In the genomic region with DNA sequence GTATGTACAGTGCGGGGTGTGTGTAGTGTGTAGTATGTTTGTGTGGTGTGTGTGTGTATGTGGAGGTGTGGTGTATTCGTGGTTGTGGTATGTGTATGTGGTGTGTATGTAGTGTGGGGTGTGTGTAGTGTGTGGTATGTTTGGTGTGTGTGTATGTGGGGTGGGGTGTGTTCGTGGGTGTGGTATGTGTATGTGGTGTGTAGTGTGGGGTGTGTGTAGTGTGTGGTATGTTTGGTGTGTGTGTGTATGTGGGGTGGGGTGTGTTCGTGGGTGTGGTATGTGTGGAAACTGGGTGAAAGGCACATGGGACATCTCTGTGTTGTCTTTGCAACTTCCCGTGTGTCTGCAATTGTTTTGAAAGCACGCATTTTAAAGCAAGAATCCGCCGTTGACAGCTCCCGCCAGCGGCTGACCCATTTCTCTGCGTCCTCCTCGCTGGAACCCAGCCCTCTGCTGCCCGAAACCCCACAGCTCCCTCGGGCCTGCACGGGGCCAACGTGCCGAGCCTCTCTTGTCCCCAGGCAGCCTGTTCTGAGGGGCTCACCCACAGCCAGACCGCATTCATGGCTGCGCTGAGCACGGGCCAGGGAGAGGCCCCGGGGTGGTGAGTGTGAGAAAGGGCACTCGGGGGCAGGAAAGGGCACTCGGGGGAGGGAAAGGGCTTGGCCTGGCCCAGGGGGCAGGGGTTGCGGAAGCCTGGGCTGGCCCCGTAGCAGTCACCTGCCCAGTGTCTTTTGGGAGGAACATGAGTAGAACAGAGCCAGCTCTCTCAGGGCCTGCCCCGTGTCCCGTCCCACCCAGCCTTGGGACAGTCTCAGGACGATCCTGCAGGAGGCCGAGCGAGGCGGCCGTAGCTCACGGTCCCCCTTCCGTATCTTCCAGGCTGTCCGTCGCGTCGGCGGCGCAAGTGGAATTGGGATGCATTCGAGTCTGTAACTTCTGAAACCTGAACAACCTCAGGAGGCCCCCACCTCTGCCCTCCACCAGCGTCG, we compare ENCODE assay signal across 13 cellular contexts.
DNase-seq lines count a peak whose midpoint lies in the region; ATAC-seq, FAIRE-seq and TF ChIP-seq lines count a peak whose summit lies in the region.
"Had no signal": no experiment of that assay in that cellular context is flagged by ENCODE, and none has a peak within 500 bp of the region (broad histone marks: within the 10 kb centered on the region; RNA-seq: fewer than 3 reads in every experiment).

No MANE protein-coding gene starts in this region.

- H3F3A ChIP-seq in smooth muscle cell (ENCODE audit: low read depth) = no peaks in the 10 kb centered on the region

- H3K9me3 ChIP-seq in endothelial cell of umbilical vein (replicated peaks; ENCODE audit: control insufficient read depth, insufficient read depth, low read length) (no peaks in the 10 kb centered on the region), HepG2 (ENCODE audit: low read length) (no peaks in the 10 kb centered on the region), smooth muscle cell (replicated peaks; ENCODE audit: low read depth) (no peaks in the 10 kb centered on the region)

- H3K4me1 ChIP-seq in endothelial cell of umbilical vein (ENCODE audit: control insufficient read depth, extremely low read depth, insufficient read depth, low read length) (no peaks in the 10 kb centered on the region), HepG2 (ENCODE audit: insufficient read depth, low read length) (peaks cover 9% of the 10 kb centered on the region), smooth muscle cell (ENCODE audit: low read depth) (no peaks in the 10 kb centered on the region)

- intact Hi-C loops in endothelial cell of umbilical vein (cut with micrococcal nuclease) (no loop called here), HepG2 (cut with micrococcal nuclease; ENCODE audit: unreplicated experiment) (no loop called here)

- TF ChIP-seq EP300 in HepG2 (IDR thresholded peaks at IDR 0.05; ENCODE audit: low read depth in 2 of 2, low read length in 2 of 2) = no peak
- no peak for TF ChIP-seq EP300 in HepG2 (CRISPR knock-in tag; IDR thresholded peaks at IDR 0.05; ENCODE audit: borderline replicate concordance)

- H3K79me2 ChIP-seq in endothelial cell of umbilical vein (ENCODE audit: control insufficient read depth, insufficient read depth, low read length) (no peaks in the 10 kb centered on the region), HepG2 (ENCODE audit: insufficient read depth, low read length) (no peaks in the 10 kb centered on the region), smooth muscle cell (ENCODE audit: low read depth) (no peaks in the 10 kb centered on the region)

- no peak for TF ChIP-seq RAD21 in HepG2 (CRISPR knock-in tag; IDR thresholded peaks at IDR 0.05)

- H3K4me3 Mint-ChIP-seq in stimulated activated effector memory CD8-positive, alpha-beta T cell treated with anti-CD3 and anti-CD28 coated beads, Interleukin-12 subunit alpha, Interleukin-12 subunit beta, amount 100 ng/mL, for 72 hours = no peak overlapping the region
- H3K4me3 Mint-ChIP-seq: activated T-cell treated with anti-CD3 and anti-CD28 coated beads, Interleukin-2, amount 50 U/mL, for 24 hours; stimulated activated naive CD8-positive, alpha-beta T cell treated with anti-CD3 and anti-CD28 coated beads, Interleukin-15, amount 100 ng/mL, for 72 hours had no signal

- H3K4me2 ChIP-seq in endothelial cell of umbilical vein (ENCODE audit: insufficient read depth, low read length) (no peak overlapping the region), HepG2 (ENCODE audit: low read depth, low read length) (peak overlapping the region; percentile 36), smooth muscle cell (no peak overlapping the region)

- H3K27ac ChIP-seq in endothelial cell of umbilical vein (ENCODE audit: insufficient read depth, low read depth, low read length) (no peak overlapping the region), HepG2 (ENCODE audit: extremely low read length, insufficient read depth, low read length) (no peak overlapping the region), smooth muscle cell (ENCODE audit: low read depth) (no peak overlapping the region)

- H3K9ac ChIP-seq in endothelial cell of umbilical vein (replicated peaks; ENCODE audit: extremely low read depth, insufficient read depth, low read length) (no peak overlapping the region), HepG2 (ENCODE audit: insufficient read depth, low read depth, low read length) (no peak overlapping the region), smooth muscle cell (ENCODE audit: low read depth) (no peak overlapping the region)

- TF ChIP-seq POLR2A in endothelial cell of umbilical vein (IDR thresholded peaks at IDR 0.05; ENCODE audit: low read depth, low read length) (no peak), HepG2 (IDR thresholded peaks at IDR 0.05; ENCODE audit: insufficient read depth in 1 of 2, low read depth in 2 of 2, low read length in 2 of 2) (no peak)

- peak; percentile 2 for DNase-seq in NAMALWA (ENCODE audit: low spot score)
- peak; percentile 10 for DNase-seq in endothelial cell of umbilical vein (ENCODE audit: low read depth, low spot score)
- DNase-seq in HepG2 (ENCODE audit: low spot score) = no peak
- no peak for DNase-seq in stimulated activated effector memory CD8-positive, alpha-beta T cell treated with anti-CD3 and anti-CD28 coated beads, Interleukin-12 subunit alpha, Interleukin-12 subunit beta, amount 100 ng/mL, for 72 hours (ENCODE audit: low spot score in 2 of 2)
- DNase-seq in smooth muscle cell (lab: John Stamatoyannopoulos, UW; ENCODE audit: unreplicated experiment) = no peak
- DNase-seq in NCI-H524 (lab: John Stamatoyannopoulos, UW) = no peak
- no peak for DNase-seq in GM13976 (ENCODE audit: low spot score)
- DNase-seq: activated T-cell treated with anti-CD3 and anti-CD28 coated beads, Interleukin-2, amount 50 U/mL, for 24 hours; islet precursor cell; T-helper 9 cell had no signal

- H2AFZ ChIP-seq in endothelial cell of umbilical vein (ENCODE audit: low read depth, low read length) (no peak overlapping the region), HepG2 (ENCODE audit: low read length) (no peak overlapping the region), smooth muscle cell (ENCODE audit: low read depth) (no peak overlapping the region)

- H3K36me3 ChIP-seq in endothelial cell of umbilical vein (ENCODE audit: control insufficient read depth in 2 of 2, extremely low read depth in 1 of 2, insufficient read depth in 2 of 2, low read length in 2 of 2) (no peaks in the 10 kb centered on the region), HepG2 (replicated peaks in 1 of 2; ENCODE audit: control insufficient read depth in 1 of 2, insufficient read depth in 2 of 2, low read length in 2 of 2) (no peaks in the 10 kb centered on the region), smooth muscle cell (ENCODE audit: low read depth) (no peaks in the 10 kb centered on the region)

- POLR2A ChIA-PET in endothelial cell of umbilical vein (lab: Charles Lee) = no interaction called here
- POLR2A ChIA-PET in HepG2 (lab: Yijun Ruan, JAX) = no interaction called here

- no peaks in the 10 kb centered on the region for H3K36me3 Mint-ChIP-seq in stimulated activated effector memory CD8-positive, alpha-beta T cell treated with anti-CD3 and anti-CD28 coated beads, Interleukin-12 subunit alpha, Interleukin-12 subunit beta, amount 100 ng/mL, for 72 hours

- FAIRE-seq in endothelial cell of umbilical vein (lab: Jason Lieb, UNC) = no peak
- no peak for FAIRE-seq in HepG2 (lab: Jason Lieb, UNC)
- FAIRE-seq: colon had no signal

- dilution Hi-C loops in endothelial cell of umbilical vein (cut with MboI; ENCODE audit: extremely low pct_ligation_motif_present, low sequenced_read_pairs) = no loop called here

- BruUV-seq in endothelial cell of umbilical vein (replicated peaks; lab: Mats Ljungman, UMichigan) (no TSS peak), HepG2 (replicated peaks; lab: Mats Ljungman, UMichigan) (no TSS peak)

- 30% methylated on average over 38 of the region's 43 CpGs for WGBS in HepG2 (ENCODE audit: low lambda C conversion rate)
- WGBS in smooth muscle cell (ENCODE audit: low lambda C conversion rate) = 76% methylated on average over 41 of the region's 43 CpGs

- H3K27me3 ChIP-seq in endothelial cell of umbilical vein (ENCODE audit: control insufficient read depth in 2 of 2, insufficient read depth in 2 of 2, low read length in 2 of 2) = no peaks in the 10 kb centered on the region
- peaks cover 5 to 18% of the 10 kb centered on the region in 2 experiments; a peak in 4 of 5 replicates for H3K27me3 ChIP-seq in HepG2 (ENCODE audit: control insufficient read depth in 1 of 2, insufficient read depth in 2 of 2, low read length in 2 of 2)
- no peaks in the 10 kb centered on the region for H3K27me3 ChIP-seq in smooth muscle cell (ENCODE audit: low read depth)

- H3K9me3 Mint-ChIP-seq in stimulated activated effector memory CD8-positive, alpha-beta T cell treated with anti-CD3 and anti-CD28 coated beads, Interleukin-12 subunit alpha, Interleukin-12 subunit beta, amount 100 ng/mL, for 72 hours = no peaks in the 10 kb centered on the region
- H3K9me3 Mint-ChIP-seq: activated T-cell treated with anti-CD3 and anti-CD28 coated beads, Interleukin-2, amount 50 U/mL, for 24 hours; stimulated activated naive CD8-positive, alpha-beta T cell treated with anti-CD3 and anti-CD28 coated beads, Interleukin-15, amount 100 ng/mL, for 72 hours had no signal

- TF ChIP-seq CTCF in endothelial cell of umbilical vein (IDR thresholded peaks at IDR 0.05; ENCODE audit: extremely low read depth in 1 of 2, insufficient read depth in 1 of 2, low read depth in 1 of 2, low read length in 2 of 2) = no peak
- no peak for TF ChIP-seq CTCF in HepG2 (CRISPR knock-in tag; IDR thresholded peaks at IDR 0.05)
- no peak for TF ChIP-seq CTCF in smooth muscle cell (IDR thresholded peaks at IDR 0.05; ENCODE audit: borderline replicate concordance, insufficient read depth, poor library complexity, severe bottlenecking)
- TF ChIP-seq CTCF in GM13976 (IDR thresholded peaks at IDR 0.05; ENCODE audit: borderline replicate concordance, control extremely low read depth, extremely low read depth, insufficient read depth, missing control alignments) = no peak

- CTCF ChIA-PET in endothelial cell of umbilical vein (lab: Charles Lee) = no interaction called here
- CTCF ChIA-PET in HepG2 (lab: Yijun Ruan, JAX; ENCODE audit: low intra/inter-chr PET ratio, low total read pairs) = no interaction called here

- H3K27ac Mint-ChIP-seq in stimulated activated effector memory CD8-positive, alpha-beta T cell treated with anti-CD3 and anti-CD28 coated beads, Interleukin-12 subunit alpha, Interleukin-12 subunit beta, amount 100 ng/mL, for 72 hours = no peak overlapping the region
- H3K27ac Mint-ChIP-seq: activated T-cell treated with anti-CD3 and anti-CD28 coated beads, Interleukin-2, amount 50 U/mL, for 24 hours; stimulated activated naive CD8-positive, alpha-beta T cell treated with anti-CD3 and anti-CD28 coated beads, Interleukin-15, amount 100 ng/mL, for 72 hours had no signal

- H3K4me3 ChIP-seq in endothelial cell of umbilical vein (replicated peaks in 1 of 3; ENCODE audit: insufficient read depth in 1 of 3, low read depth in 1 of 3, low read length in 3 of 3) (no peak overlapping the region), HepG2 (replicated peaks in 1 of 3; ENCODE audit: insufficient read depth in 1 of 3, low read depth in 2 of 3, low read length in 3 of 3) (peak overlapping the region in 1 of 3 experiments; percentile 26; a peak in 1 of 6 replicates), smooth muscle cell (no peak overlapping the region)

- no peaks in the 10 kb centered on the region for H3K4me1 Mint-ChIP-seq in stimulated activated effector memory CD8-positive, alpha-beta T cell treated with anti-CD3 and anti-CD28 coated beads, Interleukin-12 subunit alpha, Interleukin-12 subunit beta, amount 100 ng/mL, for 72 hours
- H3K4me1 Mint-ChIP-seq: stimulated activated naive CD8-positive, alpha-beta T cell treated with anti-CD3 and anti-CD28 coated beads, Interleukin-15, amount 100 ng/mL, for 72 hours had no signal

- H4K20me1 ChIP-seq in endothelial cell of umbilical vein (replicated peaks; ENCODE audit: control insufficient read depth, extremely low read depth, insufficient read depth, low read length) = no peaks in the 10 kb centered on the region
- H4K20me1 ChIP-seq in HepG2 (ENCODE audit: insufficient read depth, low read length) = no peaks in the 10 kb centered on the region; the same call in 1 of the 2 replicates
- H4K20me1 ChIP-seq in smooth muscle cell (ENCODE audit: low read depth) = no peaks in the 10 kb centered on the region

- no peaks in the 10 kb centered on the region for H3K9me1 ChIP-seq in endothelial cell of umbilical vein (replicated peaks; ENCODE audit: control insufficient read depth, extremely low read depth, insufficient read depth, low read length)

- peak; percentile 70 for ATAC-seq in HepG2
- peak; percentile 44 for ATAC-seq in stimulated activated effector memory CD8-positive, alpha-beta T cell treated with anti-CD3 and anti-CD28 coated beads, Interleukin-12 subunit alpha, Interleukin-12 subunit beta, amount 100 ng/mL, for 72 hours
- ATAC-seq in HG03139 (IDR thresholded peaks at IDR 0.05; ENCODE audit: unreplicated experiment) = no peak
- ATAC-seq: stimulated activated naive CD8-positive, alpha-beta T cell treated with anti-CD3 and anti-CD28 coated beads, Interleukin-15, amount 100 ng/mL, for 72 hours had no signal

- in situ Hi-C loops in HepG2 (cut with HindIII; ENCODE audit: extremely low pct_ligation_motif_present, low pct_unique_long_range_greater_than_20kb) = no loop called here
- in situ Hi-C loops in GM13976 (cut with MboI; ENCODE audit: low sequenced_read_pairs, unreplicated experiment) = no loop called here

Comparison
In these comparisons a context has a peak if more than half of its experiments do, and no peak if none do; other contexts are left out.
1. DNase-seq: peak in NAMALWA (single experiment) and endothelial cell of umbilical vein (single experiment); none in HepG2 (single experiment), stimulated activated effector memory CD8-positive, alpha-beta T cell treated with anti-CD3 and anti-CD28 coated beads, Interleukin-12 subunit alpha, Interleukin-12 subunit beta, amount 100 ng/mL, for 72 hours (0 of 2), smooth muscle cell (single experiment), NCI-H524 (0 of 2) and GM13976 (single experiment).